ENCODE assay signal across 1 cellular context in genomic region chr19:4224470-4224869, GRCh38.
A peak's percentile ranks its signal among the peaks of the same experiment; 100 is the strongest.
TF ChIP-seq lines count a peak whose summit lies in the region.

No MANE protein-coding gene starts in this region.

TF ChIP-seq in HepG2, 621 proteins besides CTCF, POLR2A, EP300 and RAD21 (continued from another document and continues in another):
- TF ChIP-seq UBTF (CRISPR knock-in tag; IDR thresholded peaks at IDR 0.05) (no peak), IKZF5 (CRISPR knock-in tag; IDR thresholded peaks at IDR 0.05) (no peak), HNF4G (IDR thresholded peaks at IDR 0.05; ENCODE audit: borderline replicate concordance, low read depth, low read length) (no peak), HNF4G (CRISPR knock-in tag; IDR thresholded peaks at IDR 0.05; ENCODE audit: borderline replicate concordance, low read depth) (no peak), NR2F1 (CRISPR knock-in tag; IDR thresholded peaks at IDR 0.05) (no peak), ZNF224 (CRISPR knock-in tag; IDR thresholded peaks at IDR 0.05) (no peak), ZNF850 (CRISPR knock-in tag; conservative IDR thresholded peaks at IDR 0.05) (no peak), TSC22D2 (CRISPR knock-in tag; IDR thresholded peaks at IDR 0.05; ENCODE audit: borderline replicate concordance) (no peak), NR2F6 (IDR thresholded peaks at IDR 0.05) (no peak), NR2F6 (CRISPR knock-in tag; IDR thresholded peaks at IDR 0.05) (no peak), ZKSCAN1 (IDR thresholded peaks at IDR 0.05; ENCODE audit: low read length) (no peak), ZNF737 (CRISPR knock-in tag; IDR thresholded peaks at IDR 0.05; ENCODE audit: borderline replicate concordance) (no peak), ZNF335 (CRISPR knock-in tag; IDR thresholded peaks at IDR 0.05) (no peak), ZBTB1 (CRISPR knock-in tag; IDR thresholded peaks at IDR 0.05; ENCODE audit: borderline replicate concordance) (no peak), AKNA (CRISPR knock-in tag; IDR thresholded peaks at IDR 0.05; ENCODE audit: borderline replicate concordance) (no peak), ZBTB39 (CRISPR knock-in tag; IDR thresholded peaks at IDR 0.05) (no peak), FOXP4 (CRISPR knock-in tag; IDR thresholded peaks at IDR 0.05) (no peak), IKZF1 (IDR thresholded peaks at IDR 0.05) (no peak), LCORL (IDR thresholded peaks at IDR 0.05) (no peak), LCORL (CRISPR knock-in tag; IDR thresholded peaks at IDR 0.05) (0 out of 2 replicates have a peak, but pooled peaks have one; percentile 47), BRCA1 (CRISPR knock-in tag; IDR thresholded peaks at IDR 0.05) (no peak), HBP1 (CRISPR knock-in tag; IDR thresholded peaks at IDR 0.05; ENCODE audit: low read depth) (no peak), YY1 (IDR thresholded peaks at IDR 0.05; ENCODE audit: insufficient read depth, insufficient replicate concordance, low read depth, low read length) (peak; percentile 76), ZNF563 (CRISPR knock-in tag; IDR thresholded peaks at IDR 0.05) (no peak), MTA1 (CRISPR knock-in tag; IDR thresholded peaks at IDR 0.05; ENCODE audit: borderline replicate concordance) (peak; percentile 71; the same call in 1 of the 2 replicates), HOXA3 (CRISPR knock-in tag; IDR thresholded peaks at IDR 0.05) (peak; percentile 47; the same call in 1 of the 2 replicates), NFAT5 (CRISPR knock-in tag; IDR thresholded peaks at IDR 0.05) (no peak), NFIB (CRISPR knock-in tag; IDR thresholded peaks at IDR 0.05; ENCODE audit: borderline replicate concordance) (no peak), ZNF101 (CRISPR knock-in tag; IDR thresholded peaks at IDR 0.05; ENCODE audit: borderline replicate concordance, low read depth) (no peak), ZC3H4 (CRISPR knock-in tag; IDR thresholded peaks at IDR 0.05; ENCODE audit: borderline replicate concordance) (no peak), ZNF800 (CRISPR knock-in tag; IDR thresholded peaks at IDR 0.05) (no peak), ZNF615 (CRISPR knock-in tag; IDR thresholded peaks at IDR 0.05; ENCODE audit: borderline replicate concordance) (no peak), ERF (CRISPR knock-in tag; IDR thresholded peaks at IDR 0.05) (no peak), ZNF781 (CRISPR knock-in tag; IDR thresholded peaks at IDR 0.05; ENCODE audit: borderline replicate concordance, not compliant biosample characterization) (no peak), SOX6 (IDR thresholded peaks at IDR 0.05) (no peak), SOX6 (CRISPR knock-in tag; IDR thresholded peaks at IDR 0.05) (no peak), ZBTB42 (CRISPR knock-in tag; IDR thresholded peaks at IDR 0.05) (no peak), JUNB (CRISPR knock-in tag; IDR thresholded peaks at IDR 0.05; ENCODE audit: borderline replicate concordance) (no peak)
